ENCODE assay signal across 9 cellular contexts in the genomic region with DNA sequence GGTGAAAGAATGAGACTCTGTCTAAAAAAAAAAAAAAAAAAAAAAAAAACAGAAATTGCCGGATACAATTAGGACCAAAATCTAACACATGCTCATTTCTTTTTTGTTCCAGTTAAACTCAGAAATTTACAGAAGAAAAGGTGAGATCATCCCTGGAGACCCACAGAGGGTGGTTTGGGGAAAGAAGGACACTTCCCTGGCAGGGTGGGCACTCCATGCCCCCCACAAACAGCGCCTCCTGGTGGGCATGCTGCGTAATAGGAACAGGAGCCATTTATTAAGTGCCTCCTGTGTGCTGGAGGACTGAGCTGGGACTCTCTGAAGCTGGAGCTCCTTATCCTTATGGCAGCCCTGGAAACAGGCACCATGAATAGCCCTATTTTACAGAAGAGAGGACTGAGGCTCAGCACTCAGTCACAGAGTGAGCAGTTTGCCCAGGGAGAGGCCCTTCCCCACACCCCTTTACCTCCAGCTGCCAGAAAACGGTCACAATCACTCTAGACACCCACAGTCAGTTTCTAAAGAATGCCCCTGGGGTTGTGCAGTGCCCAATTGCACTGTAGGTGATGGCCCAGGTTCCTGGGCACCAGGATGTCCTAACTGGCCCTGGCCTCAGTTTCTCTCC. TPM values are rescaled to one million over a fixed set of nuclear protein-coding genes. Genes with fewer than 3 reads are reported as not detected.
A peak's percentile ranks its signal among the peaks of the same experiment; 100 is the strongest.
DNase-seq lines count a peak whose midpoint lies in the region; ATAC-seq, FAIRE-seq and TF ChIP-seq lines count a peak whose summit lies in the region.
"Had no signal": no experiment of that assay in that cellular context is flagged by ENCODE, and none has a peak within 500 bp of the region (broad histone marks: within the 10 kb centered on the region; RNA-seq: fewer than 3 reads in every experiment).

No MANE protein-coding gene starts in this region.

- H3K27ac ChIP-seq in RWPE2 (ENCODE audit: poor library complexity, severe bottlenecking) (no peak overlapping the region), endothelial cell of umbilical vein (ENCODE audit: insufficient read depth, low read depth, low read length) (no peak overlapping the region)

- intact Hi-C loops in endothelial cell of umbilical vein (cut with micrococcal nuclease) = loop anchor here (1.0 kb wide), 1 partner anchor 141 kb away; no protein-coding TSS in a partner anchor

- no peaks in the 10 kb centered on the region for H3K9me3 Mint-ChIP-seq in activated T-cell treated with anti-CD3 and anti-CD28 coated beads, Interleukin-2, amount 50 U/mL, for 4 hours
- H3K9me3 Mint-ChIP-seq in stimulated activated effector memory CD8-positive, alpha-beta T cell treated with anti-CD3 and anti-CD28 coated beads, Interleukin-12 subunit alpha, Interleukin-12 subunit beta, amount 100 ng/mL, for 72 hours = no peaks in the 10 kb centered on the region
- H3K9me3 Mint-ChIP-seq: activated B cell treated with CpG ODN at 0.5 μM for 24 hours had no signal

- H3K36me3 ChIP-seq in RWPE2 (ENCODE audit: low read depth) (no peaks in the 10 kb centered on the region), endothelial cell of umbilical vein (ENCODE audit: control insufficient read depth in 2 of 2, extremely low read depth in 1 of 2, insufficient read depth in 2 of 2, low read length in 2 of 2) (no peaks in the 10 kb centered on the region)

- ATAC-seq in activated T-cell treated with anti-CD3 and anti-CD28 coated beads, Interleukin-2, amount 50 U/mL, for 4 hours = no peak
- no peak for ATAC-seq in RWPE2 (ENCODE audit: low read depth)
- peak; percentile 73 for ATAC-seq in stimulated activated effector memory CD8-positive, alpha-beta T cell treated with anti-CD3 and anti-CD28 coated beads, Interleukin-12 subunit alpha, Interleukin-12 subunit beta, amount 100 ng/mL, for 72 hours

- dilution Hi-C loops in endothelial cell of umbilical vein (cut with MboI; ENCODE audit: extremely low pct_ligation_motif_present, low sequenced_read_pairs) = no loop called here

- POLR2A ChIA-PET in endothelial cell of umbilical vein (lab: Charles Lee) = interaction anchor here (0.9 kb wide), 1 partner anchor 12 kb away, joined by 8 read pairs; no protein-coding TSS in a partner anchor

- no peak overlapping the region for H3K4me3 Mint-ChIP-seq in activated T-cell treated with anti-CD3 and anti-CD28 coated beads, Interleukin-2, amount 50 U/mL, for 4 hours
- H3K4me3 Mint-ChIP-seq in stimulated activated effector memory CD8-positive, alpha-beta T cell treated with anti-CD3 and anti-CD28 coated beads, Interleukin-12 subunit alpha, Interleukin-12 subunit beta, amount 100 ng/mL, for 72 hours = no peak overlapping the region
- H3K4me3 Mint-ChIP-seq: activated B cell treated with CpG ODN at 0.5 μM for 24 hours had no signal

- peak; percentile 37 for DNase-seq in activated T-cell treated with anti-CD3 and anti-CD28 coated beads for 48 hours (ENCODE audit: low read depth)
- DNase-seq in activated T-cell treated with anti-CD3 and anti-CD28 coated beads, Interleukin-2, amount 50 U/mL, for 4 hours = no peak
- no peak for DNase-seq in RWPE2 (ENCODE audit: low spot score)
- DNase-seq in endothelial cell of umbilical vein (ENCODE audit: low read depth, low spot score) = peak; percentile 38
- DNase-seq in stimulated activated effector memory CD8-positive, alpha-beta T cell treated with anti-CD3 and anti-CD28 coated beads, Interleukin-12 subunit alpha, Interleukin-12 subunit beta, amount 100 ng/mL, for 72 hours (ENCODE audit: low spot score in 2 of 2) = peak; percentile 42 to 77
- DNase-seq in NCI-H2171 treated with DMSO at 0.1 percent for 48 hours (lab: John Stamatoyannopoulos, UW) = no peak
- no peak for DNase-seq in H54 (ENCODE audit: insufficient read length, low spot score)
- DNase-seq in anterior cingulate cortex (lab: John Stamatoyannopoulos, UW) = no peak
- DNase-seq: activated B cell treated with CpG ODN at 0.5 μM for 24 hours had no signal

- H3K27me3 ChIP-seq in RWPE2 (ENCODE audit: insufficient read depth, poor library complexity, severe bottlenecking) (no peaks in the 10 kb centered on the region), endothelial cell of umbilical vein (ENCODE audit: control insufficient read depth in 2 of 2, insufficient read depth in 2 of 2, low read length in 2 of 2) (no peaks in the 10 kb centered on the region)

- H3K79me2 ChIP-seq in endothelial cell of umbilical vein (ENCODE audit: control insufficient read depth, insufficient read depth, low read length) = no peaks in the 10 kb centered on the region

- peak; percentile 77 for FAIRE-seq in endothelial cell of umbilical vein (lab: Jason Lieb, UNC)
- no peak for FAIRE-seq in H54 (lab: Jason Lieb, UNC)

- no peak overlapping the region for H3K4me2 ChIP-seq in endothelial cell of umbilical vein (ENCODE audit: insufficient read depth, low read length)

- TF ChIP-seq CTCF in RWPE2 (IDR thresholded peaks at IDR 0.05; ENCODE audit: poor library complexity, severe bottlenecking) (peak; percentile 47), endothelial cell of umbilical vein (IDR thresholded peaks at IDR 0.05; ENCODE audit: extremely low read depth in 1 of 2, insufficient read depth in 1 of 2, low read depth in 1 of 2, low read length in 2 of 2) (peak; percentile 90 to 91)

- no peak overlapping the region for H2AFZ ChIP-seq in endothelial cell of umbilical vein (ENCODE audit: low read depth, low read length)

- no peak overlapping the region for H3K4me3 ChIP-seq in RWPE2 (ENCODE audit: severe bottlenecking)
- no peak overlapping the region for H3K4me3 ChIP-seq in endothelial cell of umbilical vein (replicated peaks in 1 of 3; ENCODE audit: insufficient read depth in 1 of 3, low read depth in 1 of 3, low read length in 3 of 3)

- no peaks in the 10 kb centered on the region for H3K4me1 Mint-ChIP-seq in activated T-cell treated with anti-CD3 and anti-CD28 coated beads, Interleukin-2, amount 50 U/mL, for 4 hours (ENCODE audit: low read depth)
- H3K4me1 Mint-ChIP-seq in stimulated activated effector memory CD8-positive, alpha-beta T cell treated with anti-CD3 and anti-CD28 coated beads, Interleukin-12 subunit alpha, Interleukin-12 subunit beta, amount 100 ng/mL, for 72 hours = peaks cover 3% of the 10 kb centered on the region

- no peaks in the 10 kb centered on the region for H3K9me1 ChIP-seq in endothelial cell of umbilical vein (replicated peaks; ENCODE audit: control insufficient read depth, extremely low read depth, insufficient read depth, low read length)

- H3K9ac ChIP-seq in endothelial cell of umbilical vein (replicated peaks; ENCODE audit: extremely low read depth, insufficient read depth, low read length) = no peak overlapping the region

- no peaks in the 10 kb centered on the region for H3K27me3 Mint-ChIP-seq in activated T-cell treated with anti-CD3 and anti-CD28 coated beads, Interleukin-2, amount 50 U/mL, for 4 hours (ENCODE audit: low read depth)
- H3K27me3 Mint-ChIP-seq: activated B cell treated with CpG ODN at 0.5 μM for 24 hours had no signal

- no peaks in the 10 kb centered on the region for H3K4me1 ChIP-seq in RWPE2 (ENCODE audit: insufficient read depth, poor library complexity, severe bottlenecking)
- no peaks in the 10 kb centered on the region for H3K4me1 ChIP-seq in endothelial cell of umbilical vein (ENCODE audit: control insufficient read depth, extremely low read depth, insufficient read depth, low read length)

- no TSS peak for BruUV-seq in endothelial cell of umbilical vein (replicated peaks; lab: Mats Ljungman, UMichigan)

- peak overlapping the region; percentile 26 for H3K27ac Mint-ChIP-seq in stimulated activated effector memory CD8-positive, alpha-beta T cell treated with anti-CD3 and anti-CD28 coated beads, Interleukin-12 subunit alpha, Interleukin-12 subunit beta, amount 100 ng/mL, for 72 hours
- H3K27ac Mint-ChIP-seq: activated B cell treated with CpG ODN at 0.5 μM for 24 hours had no signal

- H3K9me3 ChIP-seq in RWPE2 (ENCODE audit: severe bottlenecking) (no peaks in the 10 kb centered on the region), endothelial cell of umbilical vein (replicated peaks; ENCODE audit: control insufficient read depth, insufficient read depth, low read length) (no peaks in the 10 kb centered on the region)

- H4K20me1 ChIP-seq in endothelial cell of umbilical vein (replicated peaks; ENCODE audit: control insufficient read depth, extremely low read depth, insufficient read depth, low read length) = no peaks in the 10 kb centered on the region

- TF ChIP-seq POLR2A in endothelial cell of umbilical vein (IDR thresholded peaks at IDR 0.05; ENCODE audit: low read depth, low read length) (no peak), H54 (IDR thresholded peaks at IDR 0.05; ENCODE audit: low read depth, low read length) (no peak)

- no peaks in the 10 kb centered on the region for H3K36me3 Mint-ChIP-seq in activated T-cell treated with anti-CD3 and anti-CD28 coated beads, Interleukin-2, amount 50 U/mL, for 4 hours (ENCODE audit: insufficient read depth)
- H3K36me3 Mint-ChIP-seq in stimulated activated effector memory CD8-positive, alpha-beta T cell treated with anti-CD3 and anti-CD28 coated beads, Interleukin-12 subunit alpha, Interleukin-12 subunit beta, amount 100 ng/mL, for 72 hours = no peaks in the 10 kb centered on the region

- CTCF ChIA-PET in endothelial cell of umbilical vein (lab: Charles Lee) = interaction anchor here (0.5 to 2.4 kb wide), 37 partner anchors 8 to 851 kb away, joined by 3 to 79 read pairs (median 5); a partner anchor contains a TSS

RNA-seq across cellular contexts. Expression of a gene that starts 10.1 kb away (rescaled TPM):
- under 1 TPM in 2 of 3 donors, not detected in 1; 0.55 to 0.99 TPM for total RNA-seq in activated T-cell treated with anti-CD3 and anti-CD28 coated beads, Interleukin-2, amount 50 U/mL, for 4 hours
- total RNA-seq in endothelial cell of umbilical vein = not detected in 2 replicates
- polyA plus RNA-seq in endothelial cell of umbilical vein = not detected in 2 replicates
- polyA plus RNA-seq in endothelial cell of umbilical vein (2011; cell fraction: cytosol; rRNA removed) = not detected in 2 replicates
- polyA plus RNA-seq in endothelial cell of umbilical vein (2011; cell fraction: nucleus; rRNA removed) = not detected in 2 replicates
- 0.19 TPM in 1 of 2 replicates, not detected in the other for polyA plus RNA-seq in endothelial cell of umbilical vein (2012)
- polyA minus RNA-seq in endothelial cell of umbilical vein = not detected in 2 replicates
- polyA minus RNA-seq in endothelial cell of umbilical vein (2011; cell fraction: cytosol; rRNA and poly(A)+ RNA removed) = not detected
- not detected in 2 replicates for polyA minus RNA-seq in endothelial cell of umbilical vein (2011; cell fraction: nucleus; rRNA and poly(A)+ RNA removed)

RNA-seq across cellular contexts. Expression of a gene that starts 13.0 kb away (rescaled TPM):
- total RNA-seq in activated T-cell treated with anti-CD3 and anti-CD28 coated beads, Interleukin-2, amount 50 U/mL, for 4 hours = 10 to 100 TPM; 74.2 to 86.7 (median 75.5) TPM
- total RNA-seq in endothelial cell of umbilical vein = 70.8 and 72.2 TPM in 2 replicates
- polyA plus RNA-seq in endothelial cell of umbilical vein = 65.6 and 73.7 TPM in 2 replicates
- 39.2 and 46.6 TPM in 2 replicates for polyA plus RNA-seq in endothelial cell of umbilical vein (2011; cell fraction: cytosol; rRNA removed)
- polyA plus RNA-seq in endothelial cell of umbilical vein (2011; cell fraction: nucleus; rRNA removed) = 51.4 and 55.1 TPM in 2 replicates
- 68.2 and 86.7 TPM in 2 replicates for polyA plus RNA-seq in endothelial cell of umbilical vein (2012)
- polyA minus RNA-seq in endothelial cell of umbilical vein = 36.6 and 48.4 TPM in 2 replicates
- polyA minus RNA-seq in endothelial cell of umbilical vein (2011; cell fraction: cytosol; rRNA and poly(A)+ RNA removed) = 29.0 TPM
- polyA minus RNA-seq in endothelial cell of umbilical vein (2011; cell fraction: nucleus; rRNA and poly(A)+ RNA removed) = 18.1 and 21.0 TPM in 2 replicates

RNA-seq across cellular contexts. Expression of a gene that starts 22.3 kb away (rescaled TPM):
- 10 to 100 TPM; 16.8 to 19.1 (median 17.6) TPM for total RNA-seq in activated T-cell treated with anti-CD3 and anti-CD28 coated beads, Interleukin-2, amount 50 U/mL, for 4 hours
- 31.2 and 33.9 TPM in 2 replicates for total RNA-seq in endothelial cell of umbilical vein
- 60.4 and 63.6 TPM in 2 replicates for polyA plus RNA-seq in endothelial cell of umbilical vein
- 61.1 and 63.6 TPM in 2 replicates for polyA plus RNA-seq in endothelial cell of umbilical vein (2011; cell fraction: cytosol; rRNA removed)
- polyA plus RNA-seq in endothelial cell of umbilical vein (2011; cell fraction: nucleus; rRNA removed) = 21.9 and 22.7 TPM in 2 replicates
- 33.0 and 35.2 TPM in 2 replicates for polyA plus RNA-seq in endothelial cell of umbilical vein (2012)
- 22.5 and 33.0 TPM in 2 replicates for polyA minus RNA-seq in endothelial cell of umbilical vein
- 21.8 TPM for polyA minus RNA-seq in endothelial cell of umbilical vein (2011; cell fraction: cytosol; rRNA and poly(A)+ RNA removed)
- 5.3 and 5.5 TPM in 2 replicates for polyA minus RNA-seq in endothelial cell of umbilical vein (2011; cell fraction: nucleus; rRNA and poly(A)+ RNA removed)

Comparison
In these comparisons a context has a peak if more than half of its experiments do, and no peak if none do; other contexts are left out.
1. DNase-seq: peak in activated T-cell treated with anti-CD3 and anti-CD28 coated beads for 48 hours (single experiment), endothelial cell of umbilical vein (single experiment) and stimulated activated effector memory CD8-positive, alpha-beta T cell treated with anti-CD3 and anti-CD28 coated beads, Interleukin-12 subunit alpha, Interleukin-12 subunit beta, amount 100 ng/mL, for 72 hours (2 of 2); none in activated T-cell treated with anti-CD3 and anti-CD28 coated beads, Interleukin-2, amount 50 U/mL, for 4 hours (single experiment), RWPE2 (single experiment), NCI-H2171 treated with DMSO at 0.1 percent for 48 hours (single experiment), H54 (single experiment) and anterior cingulate cortex (0 of 58).